In the genomic region with DNA sequence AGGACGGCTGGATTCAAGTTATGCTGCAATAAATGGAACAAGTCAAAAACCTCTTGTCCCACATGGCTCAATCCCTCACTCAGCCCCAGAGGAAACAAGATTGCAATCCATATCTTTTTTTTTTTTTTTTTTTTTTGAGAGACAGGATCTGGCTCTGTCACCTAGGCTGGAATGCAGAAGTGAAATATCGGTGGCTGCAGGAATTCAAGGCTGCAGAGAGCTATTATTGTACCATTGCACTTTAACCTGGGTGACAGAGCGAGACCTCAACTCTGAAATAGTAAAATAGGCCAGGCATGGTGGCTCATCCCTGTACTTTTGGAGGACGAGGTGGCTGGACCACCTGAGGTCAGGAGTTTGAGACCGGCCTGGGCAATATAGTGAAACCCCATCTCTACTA, we compare ENCODE assay signal across 1 cellular context.
TF ChIP-seq lines count a peak whose summit lies in the region.

No MANE protein-coding gene starts in this region.

TF ChIP-seq in K562, 482 proteins besides CTCF, POLR2A, EP300 and RAD21:
- TF ChIP-seq TAF7 (tag; IDR thresholded peaks at IDR 0.05): no peak
- TF ChIP-seq CTBP1 (IDR thresholded peaks at IDR 0.05; ENCODE audit: borderline replicate concordance): no peak
- peak; percentile 43; the same call in 1 of the 2 replicates for TF ChIP-seq ZNF384 (IDR thresholded peaks at IDR 0.05; ENCODE audit: low read depth, low read length)
- TF ChIP-seq, protein P1, sequence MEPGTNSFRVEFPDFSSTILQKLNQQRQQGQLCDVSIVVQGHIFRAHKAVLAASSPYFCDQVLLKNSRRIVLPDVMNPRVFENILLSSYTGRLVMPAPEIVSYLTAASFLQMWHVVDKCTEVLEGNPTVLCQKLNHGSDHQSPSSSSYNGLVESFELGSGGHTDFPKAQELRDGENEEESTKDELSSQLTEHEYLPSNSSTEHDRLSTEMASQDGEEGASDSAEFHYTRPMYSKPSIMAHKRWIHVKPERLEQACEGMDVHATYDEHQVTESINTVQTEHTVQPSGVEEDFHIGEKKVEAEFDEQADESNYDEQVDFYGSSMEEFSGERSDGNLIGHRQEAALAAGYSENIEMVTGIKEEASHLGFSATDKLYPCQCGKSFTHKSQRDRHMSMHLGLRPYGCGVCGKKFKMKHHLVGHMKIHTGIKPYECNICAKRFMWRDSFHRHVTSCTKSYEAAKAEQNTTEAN (CRISPR knock-in tag; IDR thresholded peaks at IDR 0.05): no peak
- TF ChIP-seq SPI1 (IDR thresholded peaks at IDR 0.05; ENCODE audit: borderline replicate concordance, low read depth, low read length): peak; percentile 30; the same call in 1 of the 2 replicates
